Comparison of ENCODE assay signal across 8 cellular contexts in the genomic region with DNA sequence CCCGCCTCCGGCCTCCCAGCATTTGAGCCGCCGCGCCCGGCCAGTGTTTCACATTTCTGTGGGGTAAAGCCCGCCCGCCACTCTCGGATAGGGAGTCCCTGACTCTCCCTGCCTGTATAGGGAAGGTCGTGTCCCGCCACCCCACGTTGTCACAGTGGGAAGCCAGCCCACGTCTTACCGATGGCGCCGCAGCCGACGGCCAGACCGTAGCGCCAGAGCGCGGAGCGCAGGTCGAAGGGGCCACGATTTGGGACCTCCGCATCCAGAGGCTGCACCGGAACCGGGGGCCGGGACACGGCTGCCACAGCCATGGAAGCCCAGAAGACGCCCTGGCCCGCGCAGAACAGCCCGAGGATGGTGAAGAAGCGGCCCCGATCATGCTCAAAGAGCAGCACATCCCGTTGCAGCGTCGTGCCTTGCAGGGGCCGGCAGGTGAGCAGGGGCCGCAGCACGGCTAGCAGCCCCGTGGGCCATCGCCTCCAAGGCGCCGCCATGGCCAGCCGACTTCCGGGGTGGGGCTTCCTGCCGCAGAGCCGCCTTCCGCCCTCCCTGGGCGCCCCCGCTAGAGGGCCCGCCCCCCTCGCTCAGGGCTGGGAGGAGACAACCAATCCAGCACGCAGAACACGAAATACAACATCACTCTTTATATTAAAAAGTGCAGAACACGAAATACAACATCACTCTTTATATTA. TPM values are rescaled to one million over a fixed set of nuclear protein-coding genes. Genes with fewer than 3 reads are reported as not detected.
A peak's percentile ranks its signal among the peaks of the same experiment; 100 is the strongest.
DNase-seq lines count a peak whose midpoint lies in the region; ATAC-seq, FAIRE-seq and TF ChIP-seq lines count a peak whose summit lies in the region.

A gene with protein sequence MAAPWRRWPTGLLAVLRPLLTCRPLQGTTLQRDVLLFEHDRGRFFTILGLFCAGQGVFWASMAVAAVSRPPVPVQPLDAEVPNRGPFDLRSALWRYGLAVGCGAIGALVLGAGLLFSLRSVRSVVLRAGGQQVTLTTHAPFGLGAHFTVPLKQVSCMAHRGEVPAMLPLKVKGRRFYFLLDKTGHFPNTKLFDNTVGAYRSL (minus strand): TSS at position 506 of the 692 bp plus-strand sequence. CDS start 12 bp downstream, at position 494.

- no peaks in the 10 kb centered on the region for H3K27me3 ChIP-seq in SJSA1 (replicated peaks)
- no peaks in the 10 kb centered on the region for H3K27me3 ChIP-seq in neutrophil

- DNase-seq in DMS79 treated with DMSO at 0.1 percent for 48 hours (lab: John Stamatoyannopoulos, UW) (peak; percentile 73), LNCaP clone FGC (ENCODE audit: low read depth) (no peak), SJSA1 (ENCODE audit: low read depth in 1 of 2, low spot score in 2 of 2) (peak; percentile 90 to 93), frontal cortex (ENCODE audit: low spot score in 2 of 2) (peak; percentile 84 to 91), substantia nigra (lab: John Stamatoyannopoulos, UW) (peak; percentile 27 to 91 (median 78))
- DNase-seq in activated gamma-delta T cell treated with anti-CD3 and anti-CD28 coated beads, Interleukin-2, amount 50 U/mL, for 16 hours (ENCODE audit: low read depth), result peak; percentile 86

- H3K9me3 ChIP-seq in SJSA1 (replicated peaks) (0 out of 2 replicates have a peak, but pooled peaks cover 1% of the 10 kb centered on the region), neutrophil (no peaks in the 10 kb centered on the region)

- FAIRE-seq in frontal cortex (lab: Jason Lieb, UNC), result no peak

- peak; percentile 53 for ATAC-seq in GM21737 (IDR thresholded peaks at IDR 0.05; ENCODE audit: unreplicated experiment)

- TF ChIP-seq CTCF in LNCaP clone FGC (IDR thresholded peaks at IDR 0.05; ENCODE audit: control insufficient read depth, extremely low read depth, insufficient read depth), result no peak
- peak; percentile 57 for TF ChIP-seq CTCF in neutrophil (IDR thresholded peaks at IDR 0.05)

- H3K36me3 ChIP-seq in SJSA1 (peaks cover 95% of the 10 kb centered on the region), neutrophil (peaks cover 59% of the 10 kb centered on the region)

- H3K27ac ChIP-seq in SJSA1 (peak within 1 kb of the TSS; percentile 56), neutrophil (peak within 1 kb of the TSS; percentile 79), substantia nigra (ENCODE audit: low read depth, low read length, poor library complexity, severe bottlenecking) (peak within 1 kb of the TSS; percentile 84)

- H3K4me1 ChIP-seq in SJSA1 (replicated peaks) (peaks cover 21% of the 10 kb centered on the region), neutrophil (ENCODE audit: control insufficient read depth in 1 of 2, insufficient read depth in 1 of 2, low read depth in 1 of 2, low read length in 1 of 2) (peaks cover 38 to 44% of the 10 kb centered on the region in 2 experiments)

- peak within 1 kb of the TSS; percentile 93 for H3K4me3 ChIP-seq in LNCaP clone FGC (ENCODE audit: low read depth, low read length)
- H3K4me3 ChIP-seq in SJSA1, result peak within 1 kb of the TSS; percentile 84
- H3K4me3 ChIP-seq in neutrophil (ENCODE audit: low read depth in 1 of 2, low read length in 1 of 2), result peak within 1 kb of the TSS; percentile 67 to 71

RNA-seq across cellular contexts. Expression of the gene that starts here (rescaled TPM):
- total RNA-seq in SJSA1 (2014; rRNA removed; shearing (Covaris generic)), result 39.7 and 42.4 TPM in 2 replicates
- 14.7 TPM for total RNA-seq in frontal cortex
